Comparison of ENCODE assay signal across 23 cellular contexts in genomic region chr11:119193001-119193400, GRCh38. TPM values are rescaled to one million over a fixed set of nuclear protein-coding genes. Genes with fewer than 3 reads are reported as not detected.
DNase-seq lines count a peak whose midpoint lies in the region; ATAC-seq and TF ChIP-seq lines count a peak whose summit lies in the region.
"Had no signal": no experiment of that assay in that cellular context is flagged by ENCODE, and none has a peak within 500 bp of the region (broad histone marks: within the 10 kb centered on the region; RNA-seq: fewer than 3 reads in every experiment).

No MANE protein-coding gene starts in this region.

- H3K9me3 Mint-ChIP-seq in activated naive CD4-positive, alpha-beta T cell treated with anti-CD3 and anti-CD28 coated beads, Interleukin-2, amount 10 ng/mL, durations not matched to agents 7 days and 5 days = no peaks in the 10 kb centered on the region
- no peaks in the 10 kb centered on the region for H3K9me3 Mint-ChIP-seq in activated naive CD4-positive, alpha-beta T cell treated with anti-CD3 and anti-CD28 coated beads for 36 hours
- H3K9me3 Mint-ChIP-seq in endodermal cell = no peaks in the 10 kb centered on the region
- no peaks in the 10 kb centered on the region for H3K9me3 Mint-ChIP-seq in activated naive CD8-positive, alpha-beta T cell treated with anti-CD3 and anti-CD28 coated beads for 36 hours
- H3K9me3 Mint-ChIP-seq: CD4-positive, CD25-positive, alpha-beta regulatory T cell; CD8-positive, alpha-beta memory T cell had no signal

- CTCF ChIA-PET in activated naive CD4-positive, alpha-beta T cell treated with anti-CD3 and anti-CD28 coated beads, Interleukin-2, amount 10 ng/mL, durations not matched to agents 7 days and 5 days (lab: Charles Lee) = no interaction called here
- CTCF ChIA-PET in activated naive CD4-positive, alpha-beta T cell treated with anti-CD3 and anti-CD28 coated beads for 36 hours (lab: Charles Lee) = interaction anchor here (1.2 to 5.8 kb wide), 2 partner anchors 24 to 136 kb away, joined by 3 to 47 read pairs; partner anchors contain the start of genes HYOU1 and NLRX1

- intact Hi-C loops in activated naive CD4-positive, alpha-beta T cell treated with anti-CD3 and anti-CD28 coated beads for 36 hours (cut with micrococcal nuclease) = no loop called here

- H3K36me3 ChIP-seq in endodermal cell (ENCODE audit: control insufficient read depth, insufficient read depth, low read length) (no peaks in the 10 kb centered on the region), upper lobe of left lung (no peaks in the 10 kb centered on the region)
- H3K36me3 ChIP-seq: BLaER1, HAP-1 had no signal

- H3K4me3 ChIP-seq in HL-60 (replicated peaks; ENCODE audit: insufficient read depth, low read length) (no peak overlapping the region), endodermal cell (ENCODE audit: low read length) (no peak overlapping the region), upper lobe of left lung (no peak overlapping the region)
- H3K4me3 ChIP-seq: BLaER1, HAP-1, K562 had no signal

- no peak overlapping the region for H3K9ac ChIP-seq in endodermal cell (ENCODE audit: extremely low read depth, low read length, poor library complexity, severe bottlenecking)
- H3K9ac ChIP-seq: BLaER1 had no signal

- no peak for DNase-seq in activated naive CD4-positive, alpha-beta T cell treated with anti-CD3 and anti-CD28 coated beads, Interleukin-2, amount 10 ng/mL, durations not matched to agents 7 days and 5 days
- no peak for DNase-seq in activated naive CD4-positive, alpha-beta T cell treated with anti-CD3 and anti-CD28 coated beads for 36 hours
- no peak for DNase-seq in HL-60 (ENCODE audit: low read depth in 1 of 2, low spot score in 1 of 2)
- DNase-seq in endodermal cell = peak; percentile 31
- DNase-seq in upper lobe of left lung = no peak
- no peak for DNase-seq in activated naive CD8-positive, alpha-beta T cell treated with anti-CD3 and anti-CD28 coated beads for 36 hours
- DNase-seq in DMS153 treated with DMSO at 0.1 percent for 48 hours (lab: John Stamatoyannopoulos, UW; ENCODE audit: unreplicated experiment) = no peak
- no peak for DNase-seq in HUDEP-2 (lab: John Stamatoyannopoulos, UW; ENCODE audit: unreplicated experiment in 76 of 76)
- DNase-seq: CD4-positive, CD25-positive, alpha-beta regulatory T cell; CD8-positive, alpha-beta memory T cell; COR-L47; DMS153; DMS79 treated with DMSO at 0.1 percent for 48 hours; GF-D8; GOT3; IMR-90 had no signal

- H3K4me1 ChIP-seq in endodermal cell (ENCODE audit: control insufficient read depth, insufficient read depth, low read length) (no peaks in the 10 kb centered on the region), upper lobe of left lung (peaks cover 0 to 8% (median 3%) of the 10 kb centered on the region in 4 donors)
- H3K4me1 ChIP-seq: HAP-1 had no signal

- TF ChIP-seq POLR2A in upper lobe of left lung (IDR thresholded peaks at IDR 0.05) = no peak

- H3K27ac ChIP-seq in HL-60 (replicated peaks) (peak overlapping the region; percentile 77), endodermal cell (ENCODE audit: low read depth, low read length) (no peak overlapping the region), upper lobe of left lung (peak overlapping the region in 3 of 4 donors; percentile 26 to 71 (median 53))
- H3K27ac ChIP-seq: 22Rv1, BLaER1 had no signal

- H3K4me1 Mint-ChIP-seq in activated naive CD4-positive, alpha-beta T cell treated with anti-CD3 and anti-CD28 coated beads, Interleukin-2, amount 10 ng/mL, durations not matched to agents 7 days and 5 days = peaks cover 10% of the 10 kb centered on the region
- no peaks in the 10 kb centered on the region for H3K4me1 Mint-ChIP-seq in activated naive CD4-positive, alpha-beta T cell treated with anti-CD3 and anti-CD28 coated beads for 36 hours (ENCODE audit: low read depth)
- peaks cover 8% of the 10 kb centered on the region for H3K4me1 Mint-ChIP-seq in endodermal cell
- H3K4me1 Mint-ChIP-seq in activated naive CD8-positive, alpha-beta T cell treated with anti-CD3 and anti-CD28 coated beads for 36 hours = peaks cover 4% of the 10 kb centered on the region

- peak overlapping the region; percentile 28 for H3K27ac Mint-ChIP-seq in activated naive CD4-positive, alpha-beta T cell treated with anti-CD3 and anti-CD28 coated beads, Interleukin-2, amount 10 ng/mL, durations not matched to agents 7 days and 5 days
- no peak overlapping the region for H3K27ac Mint-ChIP-seq in activated naive CD4-positive, alpha-beta T cell treated with anti-CD3 and anti-CD28 coated beads for 36 hours
- H3K27ac Mint-ChIP-seq in endodermal cell = no peak overlapping the region
- H3K27ac Mint-ChIP-seq in activated naive CD8-positive, alpha-beta T cell treated with anti-CD3 and anti-CD28 coated beads for 36 hours = no peak overlapping the region
- H3K27ac Mint-ChIP-seq: CD4-positive, CD25-positive, alpha-beta regulatory T cell; CD8-positive, alpha-beta memory T cell had no signal

- no peaks in the 10 kb centered on the region for H3K36me3 Mint-ChIP-seq in activated naive CD4-positive, alpha-beta T cell treated with anti-CD3 and anti-CD28 coated beads, Interleukin-2, amount 10 ng/mL, durations not matched to agents 7 days and 5 days
- no peaks in the 10 kb centered on the region for H3K36me3 Mint-ChIP-seq in activated naive CD4-positive, alpha-beta T cell treated with anti-CD3 and anti-CD28 coated beads for 36 hours (ENCODE audit: low read depth)
- no peaks in the 10 kb centered on the region for H3K36me3 Mint-ChIP-seq in endodermal cell (ENCODE audit: low read depth)
- H3K36me3 Mint-ChIP-seq in activated naive CD8-positive, alpha-beta T cell treated with anti-CD3 and anti-CD28 coated beads for 36 hours = no peaks in the 10 kb centered on the region
- H3K36me3 Mint-ChIP-seq: CD4-positive, CD25-positive, alpha-beta regulatory T cell; CD8-positive, alpha-beta memory T cell had no signal

- H3K9me3 ChIP-seq in endodermal cell (ENCODE audit: control insufficient read depth, low read length) (no peaks in the 10 kb centered on the region), upper lobe of left lung (no peaks in the 10 kb centered on the region)
- H3K9me3 ChIP-seq: BLaER1, HAP-1 had no signal

- H3K27me3 ChIP-seq in HL-60 (ENCODE audit: insufficient read depth, poor library complexity, severe bottlenecking) (no peaks in the 10 kb centered on the region), endodermal cell (ENCODE audit: control insufficient read depth, insufficient read depth, low read length, poor library complexity, severe bottlenecking) (no peaks in the 10 kb centered on the region), upper lobe of left lung (no peaks in the 10 kb centered on the region)
- H3K27me3 ChIP-seq: BLaER1 had no signal

- no peak overlapping the region for H3K4me3 Mint-ChIP-seq in activated naive CD4-positive, alpha-beta T cell treated with anti-CD3 and anti-CD28 coated beads, Interleukin-2, amount 10 ng/mL, durations not matched to agents 7 days and 5 days
- no peak overlapping the region for H3K4me3 Mint-ChIP-seq in activated naive CD4-positive, alpha-beta T cell treated with anti-CD3 and anti-CD28 coated beads for 36 hours
- H3K4me3 Mint-ChIP-seq in endodermal cell = no peak overlapping the region
- no peak overlapping the region for H3K4me3 Mint-ChIP-seq in activated naive CD8-positive, alpha-beta T cell treated with anti-CD3 and anti-CD28 coated beads for 36 hours
- H3K4me3 Mint-ChIP-seq: CD4-positive, CD25-positive, alpha-beta regulatory T cell; CD8-positive, alpha-beta memory T cell had no signal

- WGBS in endodermal cell (ENCODE audit: insufficient coverage in 1 of 2, insufficient read length in 1 of 2), 2 experiments = 90 to 98% methylated on average over 4 to 5 of the region's 5 CpGs
- 83 to 88% methylated on average over 3 to 5 of the region's 5 CpGs for WGBS in upper lobe of left lung, 2 donors

- no peak for ATAC-seq in upper lobe of left lung (ENCODE audit: low FRiP score in 2 of 2)
- ATAC-seq: K562 had no signal

- TF ChIP-seq EP300 in upper lobe of left lung (IDR thresholded peaks at IDR 0.05) = no peak

- TF ChIP-seq CTCF in HL-60 (IDR thresholded peaks at IDR 0.05; ENCODE audit: insufficient read depth, low read length) (no peak), endodermal cell (conservative IDR thresholded peaks at IDR 0.05) (no peak), upper lobe of left lung (IDR thresholded peaks at IDR 0.05) (no peak)

- peaks cover 40% of the 10 kb centered on the region for H3K27me3 Mint-ChIP-seq in activated naive CD4-positive, alpha-beta T cell treated with anti-CD3 and anti-CD28 coated beads, Interleukin-2, amount 10 ng/mL, durations not matched to agents 7 days and 5 days
- H3K27me3 Mint-ChIP-seq in activated naive CD4-positive, alpha-beta T cell treated with anti-CD3 and anti-CD28 coated beads for 36 hours (ENCODE audit: low read depth) = no peaks in the 10 kb centered on the region
- no peaks in the 10 kb centered on the region for H3K27me3 Mint-ChIP-seq in endodermal cell (ENCODE audit: insufficient read depth)
- H3K27me3 Mint-ChIP-seq in activated naive CD8-positive, alpha-beta T cell treated with anti-CD3 and anti-CD28 coated beads for 36 hours = no peaks in the 10 kb centered on the region

RNA-seq across cellular contexts. Expression of gene NHERF4, which starts 7.7 kb away (rescaled TPM):
- not detected for total RNA-seq in activated naive CD4-positive, alpha-beta T cell treated with anti-CD3 and anti-CD28 coated beads for 36 hours
- under 1 TPM; 0.11 to 0.97 TPM for total RNA-seq in endodermal cell
- polyA plus RNA-seq in endodermal cell (2013, experiment 1 of 2) = not detected
- polyA plus RNA-seq in endodermal cell (2013, experiment 2 of 2) = 0.17 TPM
- total RNA-seq in upper lobe of left lung = 1 to 10 TPM in 1 of 6 donors, under 1 TPM in 3, not detected in 2; 0.29 to 1.0 (median 0.81) TPM
- total RNA-seq in activated naive CD8-positive, alpha-beta T cell treated with anti-CD3 and anti-CD28 coated beads for 36 hours = not detected
- total RNA-seq: A673; CD4-positive, CD25-positive, alpha-beta regulatory T cell; HT1080; IMR-90; K562 had no signal
- polyA plus RNA-seq: AG04450; CD4-positive, CD25-positive, alpha-beta regulatory T cell; CD8-positive, alpha-beta memory T cell; IMR-90; K562 had no signal

RNA-seq across cellular contexts. Expression of gene CBL, which starts 13.1 kb away (rescaled TPM):
- 10 to 100 TPM; 25.3 to 25.7 TPM for total RNA-seq in activated naive CD4-positive, alpha-beta T cell treated with anti-CD3 and anti-CD28 coated beads for 36 hours
- total RNA-seq in endodermal cell (10 to 100 TPM; 40.3 to 52.7 TPM), upper lobe of left lung (10 to 100 TPM; 15.4 to 32.2 (median 18.9) TPM)
- polyA plus RNA-seq in endodermal cell (2013, experiment 1 of 2) = 25.1 TPM
- 24.6 TPM for polyA plus RNA-seq in endodermal cell (2013, experiment 2 of 2)
- total RNA-seq in activated naive CD8-positive, alpha-beta T cell treated with anti-CD3 and anti-CD28 coated beads for 36 hours = 10 to 100 TPM; 21.4 TPM

RNA-seq across cellular contexts. Expression of gene NLRX1, which starts 24.5 kb away (rescaled TPM):
- total RNA-seq in activated naive CD4-positive, alpha-beta T cell treated with anti-CD3 and anti-CD28 coated beads for 36 hours = 10 to 100 TPM; 20.8 to 22.2 TPM
- total RNA-seq in endodermal cell (10 to 100 TPM; 21.8 to 29.6 TPM), upper lobe of left lung (10 to 100 TPM; 13.1 to 34.5 (median 20.2) TPM)
- 11.7 TPM for polyA plus RNA-seq in endodermal cell (2013, experiment 1 of 2)
- 9.7 TPM for polyA plus RNA-seq in endodermal cell (2013, experiment 2 of 2)
- total RNA-seq in activated naive CD8-positive, alpha-beta T cell treated with anti-CD3 and anti-CD28 coated beads for 36 hours = 10 to 100 TPM; 19.3 to 20.7 TPM

RNA-seq across cellular contexts. Expression of gene ABCG4, which starts 44.1 kb away (rescaled TPM):
- total RNA-seq in activated naive CD4-positive, alpha-beta T cell treated with anti-CD3 and anti-CD28 coated beads for 36 hours = under 1 TPM; 0.12 to 0.31 TPM
- 1 to 10 TPM; 1.5 to 1.8 TPM for total RNA-seq in endodermal cell
- polyA plus RNA-seq in endodermal cell (2013, experiment 1 of 2) = 1.0 TPM
- 0.83 TPM for polyA plus RNA-seq in endodermal cell (2013, experiment 2 of 2)
- under 1 TPM in 2 of 6 donors, not detected in 4; 0.06 to 0.78 TPM for total RNA-seq in upper lobe of left lung
- under 1 TPM; 0.12 to 0.22 TPM for total RNA-seq in activated naive CD8-positive, alpha-beta T cell treated with anti-CD3 and anti-CD28 coated beads for 36 hours
- total RNA-seq: A673; CD4-positive, CD25-positive, alpha-beta regulatory T cell; HT1080 had no signal
- polyA plus RNA-seq: CD4-positive, CD25-positive, alpha-beta regulatory T cell; CD8-positive, alpha-beta memory T cell had no signal
